ENCODE assay signal across 9 cellular contexts in genomic region chr5:179827684-179828083, GRCh38. TPM values are rescaled to one million over a fixed set of nuclear protein-coding genes. Genes with fewer than 3 reads are reported as not detected.
DNase-seq lines count a peak whose midpoint lies in the region; ATAC-seq and TF ChIP-seq lines count a peak whose summit lies in the region.
"Had no signal": no experiment of that assay in that cellular context is flagged by ENCODE, and none has a peak within 500 bp of the region (broad histone marks: within the 10 kb centered on the region; RNA-seq: fewer than 3 reads in every experiment).

No MANE protein-coding gene starts in this region.

- H3K4me3 Mint-ChIP-seq in effector memory CD8-positive, alpha-beta T cell, result peak overlapping the region in 1 of 2 donors; percentile 3

- H2AFZ ChIP-seq in DND-41 (ENCODE audit: low read depth, low read length), result no peak overlapping the region

- peaks cover 1% of the 10 kb centered on the region; the same call in 1 of the 2 replicates for H3K4me1 ChIP-seq in DND-41 (ENCODE audit: insufficient read depth, low read length)
- H3K4me1 ChIP-seq in psoas muscle, result peaks cover 85% of the 10 kb centered on the region

- H3K36me3 ChIP-seq in DND-41 (ENCODE audit: insufficient read depth, low read length) (peaks cover 80% of the 10 kb centered on the region), psoas muscle (ENCODE audit: insufficient read depth in 1 of 2, low read depth in 1 of 2) (peaks cover 15 to 100% of the 10 kb centered on the region in 2 donors)

- peak; percentile 73 for ATAC-seq in DND-41 (ENCODE audit: insufficient read depth, low read depth)
- ATAC-seq in effector memory CD8-positive, alpha-beta T cell (replicated peaks), result peak; percentile 11
- peak; percentile 21 to 74 (median 47) for ATAC-seq in psoas muscle
- no peak for ATAC-seq in HG03196 (IDR thresholded peaks at IDR 0.05; ENCODE audit: unreplicated experiment)

- H3K36me3 Mint-ChIP-seq in effector memory CD8-positive, alpha-beta T cell (ENCODE audit: insufficient read depth), result peaks cover 100% of the 10 kb centered on the region

- H3K79me2 ChIP-seq in DND-41 (ENCODE audit: insufficient read depth, low read length), result peaks cover 4% of the 10 kb centered on the region; the same call in 1 of the 2 replicates

- no peak overlapping the region for H3K4me3 ChIP-seq in DND-41 (ENCODE audit: low read depth in 1 of 2, low read length in 2 of 2)
- H3K4me3 ChIP-seq in psoas muscle, result no peak overlapping the region
- H3K4me3 ChIP-seq: skin epidermis had no signal

- peak; percentile 9 for TF ChIP-seq CTCF in DND-41 (IDR thresholded peaks at IDR 0.05; ENCODE audit: borderline replicate concordance, extremely low read depth, low read length, poor library complexity, severe bottlenecking)
- TF ChIP-seq CTCF in psoas muscle (IDR thresholded peaks at IDR 0.05), result no peak

- no peaks in the 10 kb centered on the region for H3K27me3 Mint-ChIP-seq in effector memory CD8-positive, alpha-beta T cell

- H3K27ac Mint-ChIP-seq in effector memory CD8-positive, alpha-beta T cell, result peak overlapping the region in 1 of 2 donors; percentile 82

- H3K9ac ChIP-seq in DND-41 (ENCODE audit: low read depth, low read length), result no peak overlapping the region

- H3K27me3 ChIP-seq in DND-41 (ENCODE audit: insufficient read depth, low read length, poor library complexity), result no peaks in the 10 kb centered on the region
- no peaks in the 10 kb centered on the region for H3K27me3 ChIP-seq in psoas muscle (ENCODE audit: insufficient read depth in 3 of 3, low read length in 2 of 3)

- DNase-seq in DND-41 (peak; percentile 45), RKO (ENCODE audit: low spot score) (peak; percentile 81), psoas muscle (peak in 1 of 2 donors; percentile 77), NCI-H2196 treated with DMSO at 0.1 percent for 48 hours (lab: John Stamatoyannopoulos, UW; ENCODE audit: unreplicated experiment) (no peak), C1 segment of cervical spinal cord (lab: John Stamatoyannopoulos, UW) (no peak)
- DNase-seq in effector memory CD8-positive, alpha-beta T cell, result no peak
- DNase-seq in activated CD4-positive, CD25-positive, alpha-beta regulatory T cell treated with anti-CD3 and anti-CD28 coated beads, Interleukin-2, amount 50 U/mL, for 72 hours, result no peak

- H3K4me1 Mint-ChIP-seq in effector memory CD8-positive, alpha-beta T cell (ENCODE audit: low read depth in 2 of 2), result peaks cover 26 to 31% of the 10 kb centered on the region in 2 donors

- no peak overlapping the region for H3K4me2 ChIP-seq in DND-41 (ENCODE audit: insufficient read depth, low read length)

- no peaks in the 10 kb centered on the region for H3K9me3 Mint-ChIP-seq in effector memory CD8-positive, alpha-beta T cell

- 58 to 65% (median 64%) methylated on average over 9 of the region's 9 CpGs for WGBS in psoas muscle, 3 donors

- peaks cover 3% of the 10 kb centered on the region; the same call in 1 of the 2 replicates for H4K20me1 ChIP-seq in DND-41 (ENCODE audit: insufficient read depth, low read length)

- H3K9me3 ChIP-seq in DND-41 (ENCODE audit: insufficient read depth, low read length, severe bottlenecking), result no peaks in the 10 kb centered on the region
- no peaks in the 10 kb centered on the region for H3K9me3 ChIP-seq in psoas muscle

- intact Hi-C loops in psoas muscle (cut with DNase I), result no loop called here

- H3K27ac ChIP-seq in DND-41 (ENCODE audit: low read length), result no peak overlapping the region
- H3K27ac ChIP-seq in psoas muscle, result peak overlapping the region; percentile 63

RNA-seq across cellular contexts. Expression of gene SQSTM1, which starts 7.0 kb away (rescaled TPM):
- 1,000 to 10,000 TPM in 1 of 4 donors, 100 to 1,000 TPM in 3; 688 to 1,199 (median 831) TPM for total RNA-seq in psoas muscle
- 100 to 1,000 TPM; 463 to 917 (median 671) TPM for polyA plus RNA-seq in psoas muscle

RNA-seq across cellular contexts. Expression of gene MGAT4B, which starts 21.0 kb away (rescaled TPM):
- total RNA-seq in psoas muscle, result 10 to 100 TPM; 29.3 to 58.4 (median 50.7) TPM
- 100 to 1,000 TPM in 1 of 3 donors, 10 to 100 TPM in 2; 40.9 to 136 (median 63.4) TPM for polyA plus RNA-seq in psoas muscle

RNA-seq across cellular contexts. Expression of gene MRNIP, which starts 30.9 kb away (rescaled TPM):
- 1 to 10 TPM; 2.1 to 7.9 (median 5.1) TPM for total RNA-seq in psoas muscle
- polyA plus RNA-seq in psoas muscle, result 10 to 100 TPM; 20.4 to 30.4 (median 25.0) TPM

RNA-seq across cellular contexts. Expression of gene LTC4S, which starts 33.9 kb away (rescaled TPM):
- 1 to 10 TPM; 1.7 to 6.7 (median 4.5) TPM for total RNA-seq in psoas muscle
- polyA plus RNA-seq in psoas muscle, result 1 to 10 TPM; 1.5 to 2.2 (median 2.1) TPM

Comparison
In these comparisons a context has a peak if more than half of its experiments do, and no peak if none do; other contexts are left out.
1. DNase-seq: peak in DND-41 (single experiment) and RKO (single experiment); none in effector memory CD8-positive, alpha-beta T cell (0 of 3), NCI-H2196 treated with DMSO at 0.1 percent for 48 hours (single experiment), C1 segment of cervical spinal cord (0 of 14) and activated CD4-positive, CD25-positive, alpha-beta regulatory T cell treated with anti-CD3 and anti-CD28 coated beads, Interleukin-2, amount 50 U/mL, for 72 hours (single experiment).